ENCODE assay signal across 1 cellular context in genomic region chr14:99480856-99481744, GRCh38.
TF ChIP-seq lines count a peak whose summit lies in the region.

Gene CCNK, plus strand, starts transcription at chr14:99481409. Its CDS starts 11,269 bp downstream, at chr14:99492678.
Gene SETD3, minus strand, starts transcription at chr14:99480859. Its CDS starts 15,054 bp downstream, at chr14:99465805.

TF ChIP-seq in GM23338, 12 proteins besides CTCF, POLR2A, EP300 and RAD21:
- TF ChIP-seq ZNF462 (CRISPR knock-in tag; IDR thresholded peaks at IDR 0.05) (no peak), CREB1 (CRISPR knock-in tag; IDR thresholded peaks at IDR 0.05; ENCODE audit: low read depth) (peak; percentile 99), JUNB (IDR thresholded peaks at IDR 0.05; ENCODE audit: unreplicated experiment) (no peak), ZNF331 (CRISPR knock-in tag; IDR thresholded peaks at IDR 0.05; ENCODE audit: low read depth) (no peak), NANOG (IDR thresholded peaks at IDR 0.05; ENCODE audit: borderline replicate concordance) (no peak), EZH2 (IDR thresholded peaks at IDR 0.05; ENCODE audit: low read depth, unreplicated experiment) (no peak), ZNF114 (CRISPR knock-in tag; IDR thresholded peaks at IDR 0.05) (no peak), POLR2AphosphoS5 (IDR thresholded peaks at IDR 0.05; ENCODE audit: low read depth) (peak; percentile 93), STAT1 (IDR thresholded peaks at IDR 0.05; ENCODE audit: unreplicated experiment) (no peak), ETS1 (IDR thresholded peaks at IDR 0.05) (peak; percentile 48; the same call in 1 of the 2 replicates), EZH2phosphoT487 (IDR thresholded peaks at IDR 0.05; ENCODE audit: unreplicated experiment) (no peak)
